In the genomic region with DNA sequence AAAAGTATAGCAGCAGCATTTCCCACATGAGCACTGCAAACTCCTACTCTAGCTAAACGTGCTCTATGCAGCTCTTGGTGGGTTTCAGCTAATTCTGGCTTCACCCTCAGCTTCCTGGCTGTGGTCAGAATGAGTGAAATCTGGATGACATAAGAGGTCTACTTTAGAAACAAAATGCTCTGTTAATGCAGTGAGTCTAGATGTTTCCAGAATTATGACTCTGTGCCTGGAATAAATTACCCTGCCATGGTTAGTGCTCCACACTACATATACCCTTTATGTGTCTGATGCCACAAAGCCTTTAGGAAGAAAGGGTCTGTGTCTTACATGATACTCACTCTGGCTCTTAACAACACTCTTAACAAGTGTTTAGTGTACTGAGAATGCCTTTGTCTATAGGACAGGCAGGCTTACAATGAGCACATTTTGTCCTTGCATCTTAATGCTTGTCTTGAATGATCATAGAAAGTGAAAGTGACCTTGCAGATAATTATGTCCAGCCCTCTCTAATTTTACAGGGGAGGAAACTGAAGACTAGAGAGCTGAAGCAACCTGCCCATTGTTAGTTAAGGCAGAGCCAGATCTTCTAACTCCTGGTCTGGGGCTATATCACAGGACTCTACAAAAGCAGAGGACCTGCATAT, we compare ENCODE assay signal across 8 cellular contexts. TPM values are rescaled to one million over a fixed set of nuclear protein-coding genes. Genes with fewer than 3 reads are reported as not detected.
DNase-seq lines count a peak whose midpoint lies in the region; ATAC-seq and TF ChIP-seq lines count a peak whose summit lies in the region.

No MANE protein-coding gene starts in this region.

- POLR2A ChIA-PET in activated CD4-positive, alpha-beta T cell treated with anti-CD3 and anti-CD28 coated beads for 36 hours (lab: Charles Lee), result interaction anchor here (1.5 kb wide), 1 partner anchor 38 kb away, joined by 4 read pairs; no protein-coding TSS in a partner anchor

- peak overlapping the region; percentile 28 for H3K4me3 Mint-ChIP-seq in activated CD4-positive, alpha-beta T cell treated with anti-CD3 and anti-CD28 coated beads for 36 hours
- no peak overlapping the region for H3K4me3 Mint-ChIP-seq in neural crest cell

- H3K4me1 Mint-ChIP-seq in activated CD4-positive, alpha-beta T cell treated with anti-CD3 and anti-CD28 coated beads for 36 hours, result peaks cover 60% of the 10 kb centered on the region
- H3K4me1 Mint-ChIP-seq in neural crest cell, result peaks cover 31% of the 10 kb centered on the region

- no peak overlapping the region for H3K4me3 ChIP-seq in mucosa of descending colon

- H3K9me3 ChIP-seq in mucosa of descending colon, result no peaks in the 10 kb centered on the region

- H3K27ac Mint-ChIP-seq in activated CD4-positive, alpha-beta T cell treated with anti-CD3 and anti-CD28 coated beads for 36 hours, result peak overlapping the region; percentile 78
- peak overlapping the region; percentile 19 for H3K27ac Mint-ChIP-seq in neural crest cell (ENCODE audit: unreplicated experiment)

- H3K4me1 ChIP-seq in mucosa of descending colon (ENCODE audit: low read depth), result peaks cover 67% of the 10 kb centered on the region

- H3K36me3 Mint-ChIP-seq in activated CD4-positive, alpha-beta T cell treated with anti-CD3 and anti-CD28 coated beads for 36 hours (ENCODE audit: low read depth), result peaks cover 63% of the 10 kb centered on the region
- H3K36me3 Mint-ChIP-seq in neural crest cell (ENCODE audit: low read depth), result no peaks in the 10 kb centered on the region

- no peaks in the 10 kb centered on the region for H3K27me3 Mint-ChIP-seq in activated CD4-positive, alpha-beta T cell treated with anti-CD3 and anti-CD28 coated beads for 36 hours
- peaks cover 13% of the 10 kb centered on the region for H3K27me3 Mint-ChIP-seq in neural crest cell (ENCODE audit: low read depth)

- ATAC-seq in activated CD4-positive, alpha-beta T cell treated with anti-CD3 and anti-CD28 coated beads for 36 hours, result peak; percentile 92
- ATAC-seq in HG02870 (IDR thresholded peaks at IDR 0.05; ENCODE audit: unreplicated experiment) (peak; percentile 90), omental fat pad (ENCODE audit: low FRiP score) (no peak), mucosa of descending colon (no peak)

- no peak for TF ChIP-seq CTCF in neural crest cell (conservative IDR thresholded peaks at IDR 0.05)
- no peak for TF ChIP-seq CTCF in omental fat pad (IDR thresholded peaks at IDR 0.05)
- TF ChIP-seq CTCF in mucosa of descending colon (IDR thresholded peaks at IDR 0.05), result no peak

- CTCF ChIA-PET in activated CD4-positive, alpha-beta T cell treated with anti-CD3 and anti-CD28 coated beads for 36 hours (lab: Charles Lee), result interaction anchor here (0.8 to 12.5 kb wide), 6 partner anchors 11 to 148 kb away, joined by 3 to 98 read pairs (median 32); no protein-coding TSS in a partner anchor

- DNase-seq in activated CD4-positive, alpha-beta T cell treated with anti-CD3 and anti-CD28 coated beads for 36 hours, result peak; percentile 67
- DNase-seq in activated CD4-positive, alpha-beta T cell treated with anti-CD3 and anti-CD28 coated beads for 1 hour, result no peak
- DNase-seq in SIG-M5 (lab: John Stamatoyannopoulos, UW) (peak; percentile 24), neural crest cell (ENCODE audit: low read depth, low spot score) (no peak), omental fat pad (ENCODE audit: low spot score) (no peak), mucosa of descending colon (no peak), NCI-H82 (lab: John Stamatoyannopoulos, UW) (no peak)

- no peaks in the 10 kb centered on the region for H3K36me3 ChIP-seq in mucosa of descending colon (ENCODE audit: low read depth)

- H3K9me3 Mint-ChIP-seq in activated CD4-positive, alpha-beta T cell treated with anti-CD3 and anti-CD28 coated beads for 36 hours (ENCODE audit: low read depth), result no peaks in the 10 kb centered on the region
- no peaks in the 10 kb centered on the region for H3K9me3 Mint-ChIP-seq in neural crest cell

- intact Hi-C loops in activated CD4-positive, alpha-beta T cell treated with anti-CD3 and anti-CD28 coated beads for 36 hours (cut with DNase I, micrococcal nuclease), result loop anchor here (1.0 to 2.0 kb wide), 4 partner anchors 11 to 43 kb away; no protein-coding TSS in a partner anchor
- intact Hi-C loops in mucosa of descending colon (cut with DNase I, micrococcal nuclease), result no loop called here

RNA-seq across cellular contexts. Expression of gene S100A10, which starts 9.2 kb away (rescaled TPM):
- 100 to 1,000 TPM; 230 to 246 TPM for total RNA-seq in activated CD4-positive, alpha-beta T cell treated with anti-CD3 and anti-CD28 coated beads for 36 hours
- total RNA-seq in neural crest cell, result 44.8 and 65.6 TPM in 2 replicates
- 100 to 1,000 TPM; 127 to 351 (median 161) TPM for total RNA-seq in omental fat pad
- 1,000 to 10,000 TPM in 2 of 3 donors, 100 to 1,000 TPM in 1; 540 to 1,335 (median 1,083) TPM for total RNA-seq in mucosa of descending colon

RNA-seq across cellular contexts. Expression of gene S100A11, which starts 52.4 kb away (rescaled TPM):
- total RNA-seq in activated CD4-positive, alpha-beta T cell treated with anti-CD3 and anti-CD28 coated beads for 36 hours, result 100 to 1,000 TPM; 264 to 361 TPM
- total RNA-seq in neural crest cell (41.6 and 44.7 TPM in 2 replicates), omental fat pad (100 to 1,000 TPM; 211 to 389 (median 295) TPM), mucosa of descending colon (100 to 1,000 TPM in 1 of 3 donors, 10 to 100 TPM in 2; 88.8 to 230 (median 93.8) TPM)

Comparison
In these comparisons a context has a peak if more than half of its experiments do, and no peak if none do; other contexts are left out.
1. DNase-seq: peak in activated CD4-positive, alpha-beta T cell treated with anti-CD3 and anti-CD28 coated beads for 36 hours (single experiment) and SIG-M5 (single experiment); none in activated CD4-positive, alpha-beta T cell treated with anti-CD3 and anti-CD28 coated beads for 1 hour (single experiment), neural crest cell (single experiment), omental fat pad (single experiment), mucosa of descending colon (0 of 3) and NCI-H82 (single experiment).
2. ATAC-seq: peak in activated CD4-positive, alpha-beta T cell treated with anti-CD3 and anti-CD28 coated beads for 36 hours (single experiment) and HG02870 (single experiment); none in omental fat pad (single experiment) and mucosa of descending colon (single experiment).
3. intact Hi-C loops: an anchor here in activated CD4-positive, alpha-beta T cell treated with anti-CD3 and anti-CD28 coated beads for 36 hours (1.0 to 2.0 kb wide); none called in mucosa of descending colon.